Comparison of ENCODE assay signal across 21 cellular contexts in genomic region chr2:189474526-189474925, GRCh38. TPM values are rescaled to one million over a fixed set of nuclear protein-coding genes. Genes with fewer than 3 reads are reported as not detected.
DNase-seq lines count a peak whose midpoint lies in the region; ATAC-seq and TF ChIP-seq lines count a peak whose summit lies in the region.
"Had no signal": no experiment of that assay in that cellular context is flagged by ENCODE, and none has a peak within 500 bp of the region (broad histone marks: within the 10 kb centered on the region; RNA-seq: fewer than 3 reads in every experiment).

No MANE protein-coding gene starts in this region.

- H3K9me3 Mint-ChIP-seq in activated T-cell treated with anti-CD3 and anti-CD28 coated beads, Interleukin-2, amount 50 U/mL, for 24 hours, result no peaks in the 10 kb centered on the region
- no peaks in the 10 kb centered on the region for H3K9me3 Mint-ChIP-seq in naive thymus-derived CD4-positive, alpha-beta T cell
- H3K9me3 Mint-ChIP-seq: CD4-positive, alpha-beta memory T cell had no signal

- H3K9ac ChIP-seq in smooth muscle cell (ENCODE audit: low read depth), result no peak overlapping the region
- H3K9ac ChIP-seq: BLaER1 treated with 17β-estradiol and CSF1 and Interleukin-3, amounts not matched to agents 10 nM and 100 nM; GM23248 had no signal

- peaks cover 8 to 39% (median 11%) of the 10 kb centered on the region in 3 experiments for H3K36me3 ChIP-seq in naive thymus-derived CD4-positive, alpha-beta T cell (ENCODE audit: control insufficient read depth in 2 of 3, insufficient read depth in 3 of 3, low read length in 3 of 3)
- peaks cover 19% of the 10 kb centered on the region for H3K36me3 ChIP-seq in smooth muscle cell (ENCODE audit: low read depth)

- no peak overlapping the region for H3K27ac ChIP-seq in naive thymus-derived CD4-positive, alpha-beta T cell (ENCODE audit: low read depth, low read length)
- no peak overlapping the region for H3K27ac ChIP-seq in smooth muscle cell (ENCODE audit: low read depth)
- H3K27ac ChIP-seq: BLaER1 treated with 17β-estradiol and CSF1 and Interleukin-3, amounts not matched to agents 10 nM and 100 nM; GM23248; RWPE1 had no signal

- no peaks in the 10 kb centered on the region for H3K79me2 ChIP-seq in smooth muscle cell (ENCODE audit: low read depth)

- no peak overlapping the region for H3K4me2 ChIP-seq in smooth muscle cell
- H3K4me2 ChIP-seq: BLaER1 treated with 17β-estradiol and CSF1 and Interleukin-3, amounts not matched to agents 10 nM and 100 nM had no signal

- no peaks in the 10 kb centered on the region for H3K27me3 ChIP-seq in naive thymus-derived CD4-positive, alpha-beta T cell (ENCODE audit: control insufficient read depth in 2 of 2, insufficient read depth in 2 of 2, low read length in 2 of 2)
- no peaks in the 10 kb centered on the region for H3K27me3 ChIP-seq in smooth muscle cell (ENCODE audit: low read depth)
- H3K27me3 ChIP-seq: BLaER1 treated with 17β-estradiol and CSF1 and Interleukin-3, amounts not matched to agents 10 nM and 100 nM had no signal

- H3K4me3 ChIP-seq in naive thymus-derived CD4-positive, alpha-beta T cell (ENCODE audit: low read length), result no peak overlapping the region
- no peak overlapping the region for H3K4me3 ChIP-seq in smooth muscle cell
- H3K4me3 ChIP-seq: BLaER1 treated with 17β-estradiol and CSF1 and Interleukin-3, amounts not matched to agents 10 nM and 100 nM; GM23248 had no signal

- CTCF ChIA-PET in naive thymus-derived CD4-positive, alpha-beta T cell (lab: Charles Lee), result no interaction called here

- no peaks in the 10 kb centered on the region for H3K4me1 Mint-ChIP-seq in activated T-cell treated with anti-CD3 and anti-CD28 coated beads, Interleukin-2, amount 50 U/mL, for 24 hours (ENCODE audit: low read depth)
- peaks cover 0 to 4% (median 0%) of the 10 kb centered on the region in 7 donors for H3K4me1 Mint-ChIP-seq in naive thymus-derived CD4-positive, alpha-beta T cell

- intact Hi-C loops in naive thymus-derived CD4-positive, alpha-beta T cell (cut with micrococcal nuclease), result no loop called here

- no peaks in the 10 kb centered on the region for H4K20me1 ChIP-seq in smooth muscle cell (ENCODE audit: low read depth)
- H4K20me1 ChIP-seq: BLaER1 treated with 17β-estradiol and CSF1 and Interleukin-3, amounts not matched to agents 10 nM and 100 nM had no signal

- WGBS in smooth muscle cell (ENCODE audit: low lambda C conversion rate), result 94% methylated on average over 4 of the region's 4 CpGs

- no peak for TF ChIP-seq CTCF in smooth muscle cell (IDR thresholded peaks at IDR 0.05; ENCODE audit: borderline replicate concordance, insufficient read depth, poor library complexity, severe bottlenecking)

- POLR2A ChIA-PET in naive thymus-derived CD4-positive, alpha-beta T cell (lab: Charles Lee), result no interaction called here

- H3K27me3 Mint-ChIP-seq in activated T-cell treated with anti-CD3 and anti-CD28 coated beads, Interleukin-2, amount 50 U/mL, for 24 hours, result no peaks in the 10 kb centered on the region
- no peaks in the 10 kb centered on the region for H3K27me3 Mint-ChIP-seq in naive thymus-derived CD4-positive, alpha-beta T cell
- H3K27me3 Mint-ChIP-seq: CD4-positive, alpha-beta memory T cell had no signal

- DNase-seq in activated T-cell treated with anti-CD3 and anti-CD28 coated beads, Interleukin-2, amount 50 U/mL, for 24 hours, result no peak
- DNase-seq in activated T-cell treated with anti-CD3 and anti-CD28 coated beads for 4 hours (no peak), D341Med (ENCODE audit: low spot score) (peak; percentile 63), NCI-H82 treated with DMSO at 0.1 percent for 48 hours (lab: John Stamatoyannopoulos, UW; ENCODE audit: unreplicated experiment) (peak; percentile 98), smooth muscle cell (lab: John Stamatoyannopoulos, UW; ENCODE audit: unreplicated experiment) (no peak), COLO829 (ENCODE audit: low spot score) (no peak), SKM-1 (lab: John Stamatoyannopoulos, UW; ENCODE audit: unreplicated experiment) (no peak)
- no peak for DNase-seq in naive thymus-derived CD4-positive, alpha-beta T cell
- DNase-seq: Caco-2; CD4-positive, alpha-beta memory T cell; GM23248; H7; NCI-H1092; NCI-H1417 treated with DMSO at 0.1 percent for 48 hours; NCI-H1694 treated with DMSO at 0.1 percent for 48 hours; NCI-H2081; NCI-H345; NCI-H510A treated with DMSO at 0.1 percent for 48 hours; SHP77 had no signal

- no peaks in the 10 kb centered on the region for H3F3A ChIP-seq in smooth muscle cell (ENCODE audit: low read depth)

- no peaks in the 10 kb centered on the region for H3K4me1 ChIP-seq in naive thymus-derived CD4-positive, alpha-beta T cell (ENCODE audit: control insufficient read depth in 2 of 2, insufficient read depth in 2 of 2, low read length in 2 of 2)
- no peaks in the 10 kb centered on the region for H3K4me1 ChIP-seq in smooth muscle cell (ENCODE audit: low read depth)
- H3K4me1 ChIP-seq: BLaER1 treated with 17β-estradiol and CSF1 and Interleukin-3, amounts not matched to agents 10 nM and 100 nM; Caco-2 had no signal

- no peak overlapping the region for H2AFZ ChIP-seq in smooth muscle cell (ENCODE audit: low read depth)
- H2AFZ ChIP-seq: GM23248 had no signal

- no peak for ATAC-seq in naive thymus-derived CD4-positive, alpha-beta T cell

- H3K9me3 ChIP-seq in naive thymus-derived CD4-positive, alpha-beta T cell (ENCODE audit: control insufficient read depth in 2 of 3, low read length in 3 of 3), result no peaks in the 10 kb centered on the region
- no peaks in the 10 kb centered on the region for H3K9me3 ChIP-seq in smooth muscle cell (replicated peaks; ENCODE audit: low read depth)
- H3K9me3 ChIP-seq: BLaER1 treated with 17β-estradiol and CSF1 and Interleukin-3, amounts not matched to agents 10 nM and 100 nM; Caco-2 had no signal

- H3K36me3 Mint-ChIP-seq in activated T-cell treated with anti-CD3 and anti-CD28 coated beads, Interleukin-2, amount 50 U/mL, for 24 hours (ENCODE audit: low read depth), result peaks cover 84% of the 10 kb centered on the region
- peaks cover 13 to 55% (median 29%) of the 10 kb centered on the region in 5 donors for H3K36me3 Mint-ChIP-seq in naive thymus-derived CD4-positive, alpha-beta T cell

- no peak overlapping the region for H3K4me3 Mint-ChIP-seq in activated T-cell treated with anti-CD3 and anti-CD28 coated beads, Interleukin-2, amount 50 U/mL, for 24 hours
- H3K4me3 Mint-ChIP-seq in naive thymus-derived CD4-positive, alpha-beta T cell, result no peak overlapping the region
- H3K4me3 Mint-ChIP-seq: CD4-positive, alpha-beta memory T cell had no signal

- peak overlapping the region; percentile 76 for H3K27ac Mint-ChIP-seq in activated T-cell treated with anti-CD3 and anti-CD28 coated beads, Interleukin-2, amount 50 U/mL, for 24 hours
- peak overlapping the region in 6 of 9 donors; percentile 28 to 70 (median 48) for H3K27ac Mint-ChIP-seq in naive thymus-derived CD4-positive, alpha-beta T cell

RNA-seq across cellular contexts. Expression of gene WDR75, which starts 33.3 kb away (rescaled TPM):
- total RNA-seq in naive thymus-derived CD4-positive, alpha-beta T cell, result 10 to 100 TPM; 39.9 to 67.4 (median 60.7) TPM
- polyA plus RNA-seq in naive thymus-derived CD4-positive, alpha-beta T cell, result 10 to 100 TPM; 14.2 to 19.3 TPM
- total RNA-seq in smooth muscle cell, result 63.0 and 67.4 TPM in 2 replicates
- polyA plus RNA-seq in smooth muscle cell, result 22.7 and 28.4 TPM in 2 replicates

Comparison
In these comparisons a context has a peak if more than half of its experiments do, and no peak if none do; other contexts are left out.
1. DNase-seq: peak in D341Med (single experiment) and NCI-H82 treated with DMSO at 0.1 percent for 48 hours (single experiment); none in activated T-cell treated with anti-CD3 and anti-CD28 coated beads, Interleukin-2, amount 50 U/mL, for 24 hours (single experiment), activated T-cell treated with anti-CD3 and anti-CD28 coated beads for 4 hours (single experiment), naive thymus-derived CD4-positive, alpha-beta T cell (0 of 9), smooth muscle cell (single experiment), COLO829 (single experiment) and SKM-1 (single experiment).